Comparison of ENCODE assay signal across 9 cellular contexts in genomic region chr10:101974091-101974799, GRCh38.
A peak's percentile ranks its signal among the peaks of the same experiment; 100 is the strongest.
DNase-seq lines count a peak whose midpoint lies in the region; ATAC-seq, FAIRE-seq and TF ChIP-seq lines count a peak whose summit lies in the region.
"Had no signal": no experiment of that assay in that cellular context is flagged by ENCODE, and none has a peak within 500 bp of the region (broad histone marks: within the 10 kb centered on the region; RNA-seq: fewer than 3 reads in every experiment).

No MANE protein-coding gene starts in this region.

- peak overlapping the region; percentile 84 to 96 (median 92) for H3K27ac Mint-ChIP-seq in naive B cell

- peak overlapping the region in 3 of 5 donors; percentile 30 to 71 (median 58) for H3K27ac ChIP-seq in adrenal gland

- H3K36me3 ChIP-seq in adrenal gland (replicated peaks in 1 of 2), result peaks cover 0 to 8% of the 10 kb centered on the region in 2 donors

- ATAC-seq in naive B cell (ENCODE audit: low read depth in 2 of 2), result no peak
- ATAC-seq in GM21717 (IDR thresholded peaks at IDR 0.05; ENCODE audit: unreplicated experiment), result no peak
- ATAC-seq in GM19324 (IDR thresholded peaks at IDR 0.05; ENCODE audit: low FRiP score, unreplicated experiment), result no peak

- peaks cover 0 to 31% of the 10 kb centered on the region in 2 donors for H3K4me1 ChIP-seq in adrenal gland (replicated peaks in 1 of 2)

- H3K4me3 Mint-ChIP-seq in naive B cell, result peak overlapping the region; percentile 35 to 92 (median 54)

- TF ChIP-seq POLR2A in GM12891 (IDR thresholded peaks at IDR 0.05; ENCODE audit: low read depth, low read length), result no peak
- TF ChIP-seq POLR2A in adrenal gland (IDR thresholded peaks at IDR 0.05), result no peak

- no peaks in the 10 kb centered on the region for H3K27me3 Mint-ChIP-seq in naive B cell

- WGBS in adrenal gland, 4 donors, result 49 to 69% (median 65%) methylated on average over 3 of the region's 3 CpGs

- no peak for DNase-seq in GM12891 (ENCODE audit: insufficient read length, low spot score)
- DNase-seq in NCI-H2081 (lab: John Stamatoyannopoulos, UW), result peak; percentile 76 to 88
- no peak for DNase-seq in adrenal gland
- DNase-seq in naive B cell, result no peak
- DNase-seq in DMS79 (lab: John Stamatoyannopoulos, UW), result no peak
- no peak for DNase-seq in DMS53 (lab: John Stamatoyannopoulos, UW)
- DNase-seq: mucosa of descending colon had no signal

- no peaks in the 10 kb centered on the region for H3K9me3 Mint-ChIP-seq in naive B cell

- no peaks in the 10 kb centered on the region for H3K9me3 ChIP-seq in adrenal gland (replicated peaks in 1 of 3)
- H3K9me3 ChIP-seq: mucosa of descending colon had no signal

- TF ChIP-seq CTCF in adrenal gland (IDR thresholded peaks at IDR 0.05), result no peak

- H3K4me3 ChIP-seq in adrenal gland, result no peak overlapping the region
- H3K4me3 ChIP-seq: mucosa of descending colon had no signal

- peak; percentile 77 for FAIRE-seq in GM12891 (lab: Jason Lieb, UNC)

- H3K4me1 Mint-ChIP-seq in naive B cell, result peaks cover 48 to 76% (median 63%) of the 10 kb centered on the region in 3 donors

- H3K36me3 Mint-ChIP-seq in naive B cell, result peaks cover 8 to 16% of the 10 kb centered on the region in 2 donors

- intact Hi-C loops in adrenal gland (cut with DNase I), result no loop called here

- no peaks in the 10 kb centered on the region for H3K27me3 ChIP-seq in adrenal gland

TF ChIP-seq in GM12891, 5 proteins besides CTCF, POLR2A, EP300 and RAD21:
- TF ChIP-seq SPI1 (IDR thresholded peaks at IDR 0.05; ENCODE audit: low read depth, low read length), result 0 out of 2 replicates have a peak, but pooled peaks have one; percentile 20
- no peak for TF ChIP-seq POLR2AphosphoS5 (IDR thresholded peaks at IDR 0.05; ENCODE audit: low read depth, low read length)
- TF ChIP-seq TAF1 (IDR thresholded peaks at IDR 0.05; ENCODE audit: low read depth, low read length), result no peak
- no peak for TF ChIP-seq POU2F2 (IDR thresholded peaks at IDR 0.05; ENCODE audit: low read depth, low read length)
- TF ChIP-seq PAX5 (IDR thresholded peaks at IDR 0.05; ENCODE audit: insufficient read depth, low read length, severe bottlenecking), result no peak

Comparison
In these comparisons a context has a peak if more than half of its experiments do, and no peak if none do; other contexts are left out.
1. DNase-seq: peak in NCI-H2081 (2 of 2); none in GM12891 (single experiment), adrenal gland (0 of 7), naive B cell (single experiment), DMS79 (single experiment) and DMS53 (single experiment).